Comparison of ENCODE assay signal across 1 cellular context in genomic region chr16:89197633-89198416, GRCh38.
TF ChIP-seq lines count a peak whose summit lies in the region.

No MANE protein-coding gene starts in this region.

TF ChIP-seq in HepG2, 621 proteins besides CTCF, POLR2A, EP300 and RAD21 (continued from another document and continues in another):
- TF ChIP-seq ZMAT5 (CRISPR knock-in tag; IDR thresholded peaks at IDR 0.05; ENCODE audit: borderline replicate concordance, low read depth) (no peak), RBM22 (optimal IDR thresholded peaks at IDR 0.05; ENCODE audit: low read length) (no peak), TEF (CRISPR knock-in tag; IDR thresholded peaks at IDR 0.05) (no peak), ZIK1 (CRISPR knock-in tag; IDR thresholded peaks at IDR 0.05; ENCODE audit: borderline replicate concordance, low read depth) (peak; percentile 10; the same call in 1 of the 2 replicates), SIX4 (CRISPR knock-in tag; IDR thresholded peaks at IDR 0.05) (peak; percentile 7; the same call in 1 of the 2 replicates), TOPORS (CRISPR knock-in tag; IDR thresholded peaks at IDR 0.05) (no peak), ZNF562 (CRISPR knock-in tag; IDR thresholded peaks at IDR 0.05; ENCODE audit: borderline replicate concordance) (0 out of 2 replicates have a peak, but pooled peaks have one; percentile 25), ZNF740 (CRISPR knock-in tag; IDR thresholded peaks at IDR 0.05) (peak; percentile 13; the same call in 1 of the 2 replicates), ZNF660 (CRISPR knock-in tag; IDR thresholded peaks at IDR 0.05; ENCODE audit: borderline replicate concordance, low read depth) (no peak), ZNF484 (CRISPR knock-in tag; IDR thresholded peaks at IDR 0.05; ENCODE audit: borderline replicate concordance, low read depth) (no peak; the same call in 1 of the 2 replicates), KDM5A (IDR thresholded peaks at IDR 0.05; ENCODE audit: borderline replicate concordance, low read length) (no peak), NCOA1 (CRISPR knock-in tag; IDR thresholded peaks at IDR 0.05) (0 out of 2 replicates have a peak, but pooled peaks have one; percentile 68), MEF2D (CRISPR knock-in tag; IDR thresholded peaks at IDR 0.05) (no peak), ZNF18 (CRISPR knock-in tag; IDR thresholded peaks at IDR 0.05; ENCODE audit: insufficient replicate concordance) (peak; percentile 46), PLSCR1 (CRISPR knock-in tag; IDR thresholded peaks at IDR 0.05; ENCODE audit: borderline replicate concordance) (no peak), DBP (CRISPR knock-in tag; IDR thresholded peaks at IDR 0.05; ENCODE audit: not compliant biosample characterization) (peak; percentile 37), REPIN1 (CRISPR knock-in tag; IDR thresholded peaks at IDR 0.05; ENCODE audit: borderline replicate concordance, low read depth) (no peak; the same call in 1 of the 2 replicates), CEBPZ (IDR thresholded peaks at IDR 0.05; ENCODE audit: low read length) (no peak), MTA1 (CRISPR knock-in tag; IDR thresholded peaks at IDR 0.05; ENCODE audit: borderline replicate concordance) (peak; percentile 86; the same call in 1 of the 2 replicates), ZNF580 (CRISPR knock-in tag; IDR thresholded peaks at IDR 0.05; ENCODE audit: borderline replicate concordance, low read depth) (peak; percentile 90; the same call in 1 of the 2 replicates), LBX2 (CRISPR knock-in tag; IDR thresholded peaks at IDR 0.05; ENCODE audit: borderline replicate concordance) (no peak), ZBTB4 (CRISPR knock-in tag; IDR thresholded peaks at IDR 0.05; ENCODE audit: borderline replicate concordance) (peak; percentile 39; the same call in 1 of the 2 replicates), GLMP (CRISPR knock-in tag; IDR thresholded peaks at IDR 0.05; ENCODE audit: borderline replicate concordance) (no peak), NFIB (CRISPR knock-in tag; IDR thresholded peaks at IDR 0.05; ENCODE audit: borderline replicate concordance) (no peak; the same call in 1 of the 2 replicates), HOXA5 (CRISPR knock-in tag; IDR thresholded peaks at IDR 0.05) (peak; percentile 74), ARNT (IDR thresholded peaks at IDR 0.05) (no peak), IRF1 (CRISPR knock-in tag; IDR thresholded peaks at IDR 0.05; ENCODE audit: low read depth) (no peak), ZNF263 (CRISPR knock-in tag; IDR thresholded peaks at IDR 0.05) (peak; percentile 58), ZNF850 (CRISPR knock-in tag; conservative IDR thresholded peaks at IDR 0.05) (no peak), KMT2B (CRISPR knock-in tag; IDR thresholded peaks at IDR 0.05) (no peak; the same call in 1 of the 2 replicates), MAZ (IDR thresholded peaks at IDR 0.05; ENCODE audit: borderline replicate concordance, low read depth, low read length) (peak; percentile 66), MAZ (CRISPR knock-in tag; IDR thresholded peaks at IDR 0.05; ENCODE audit: low read depth) (peak; percentile 70), REL (CRISPR knock-in tag; conservative IDR thresholded peaks at IDR 0.05) (peak; percentile 77; the same call in 1 of the 2 replicates), GFI1 (CRISPR knock-in tag; IDR thresholded peaks at IDR 0.05; ENCODE audit: borderline replicate concordance) (peak; percentile 77; the same call in 1 of the 2 replicates), EHMT2 (IDR thresholded peaks at IDR 0.05; ENCODE audit: borderline replicate concordance, low read depth, low read length) (no peak), PAF1 (CRISPR knock-in tag; IDR thresholded peaks at IDR 0.05) (no peak), TP53 (CRISPR knock-in tag; conservative IDR thresholded peaks at IDR 0.05) (peak; percentile 87), E2F1 (CRISPR knock-in tag; IDR thresholded peaks at IDR 0.05) (no peak), FOXM1 (CRISPR knock-in tag; IDR thresholded peaks at IDR 0.05) (no peak), ZNF704 (CRISPR knock-in tag; IDR thresholded peaks at IDR 0.05; ENCODE audit: borderline replicate concordance) (no peak)
